Comparison of ENCODE assay signal across 8 cellular contexts in the genomic region with DNA sequence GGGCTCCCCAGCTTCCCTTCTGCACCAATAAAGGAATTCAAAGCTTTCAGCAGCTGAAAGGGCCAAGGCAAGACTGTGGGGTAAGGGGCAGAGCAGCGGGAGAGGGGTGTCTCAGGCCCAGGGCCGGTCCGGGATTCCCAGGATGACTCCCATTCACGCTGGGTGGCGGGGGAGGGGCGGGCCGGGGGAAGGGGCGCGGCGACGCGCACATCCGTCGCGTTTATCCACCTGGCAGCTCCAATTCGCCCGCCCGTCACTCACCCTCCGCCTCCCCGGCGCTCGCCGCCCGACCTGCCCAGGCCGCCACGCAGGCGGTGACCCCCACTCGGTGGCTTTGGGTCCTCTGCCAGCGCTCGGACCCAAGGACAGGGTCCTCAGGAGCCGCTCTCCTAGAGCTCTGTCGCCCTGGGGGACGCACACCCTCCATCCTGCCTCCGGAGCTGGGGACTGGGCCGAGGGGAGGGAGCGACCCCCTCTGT. TPM values are rescaled to one million over a fixed set of nuclear protein-coding genes. Genes with fewer than 3 reads are reported as not detected.
DNase-seq lines count a peak whose midpoint lies in the region; ATAC-seq and TF ChIP-seq lines count a peak whose summit lies in the region.

No MANE protein-coding gene starts in this region.

- no peak overlapping the region for H4K8ac ChIP-seq in mesendoderm (ENCODE audit: low read depth, low read length)

- H3K79me2 ChIP-seq in mammary epithelial cell (ENCODE audit: insufficient read depth, low read length): no peaks in the 10 kb centered on the region
- H3K79me2 ChIP-seq in mesendoderm (ENCODE audit: control insufficient read depth, insufficient read depth, low read length): peaks cover 1% of the 10 kb centered on the region

- peak overlapping the region; percentile 31 for H3K18ac ChIP-seq in mesendoderm (ENCODE audit: low read length)

- H3K4me2 ChIP-seq in BLaER1 (peak overlapping the region; percentile 99), mammary epithelial cell (ENCODE audit: insufficient read depth, low read depth, low read length) (peak overlapping the region; percentile 61), mesendoderm (ENCODE audit: low read length) (peak overlapping the region; percentile 83)

- in situ Hi-C loops in mammary epithelial cell (cut with MboI; ENCODE audit: low sequenced_read_pairs in 2 of 2): no loop called here

- H3K4me1 ChIP-seq in BLaER1: peaks cover 59% of the 10 kb centered on the region
- H3K4me1 ChIP-seq in mammary epithelial cell (ENCODE audit: insufficient read depth, low read length): peaks cover 44% of the 10 kb centered on the region
- peaks cover 4% of the 10 kb centered on the region for H3K4me1 ChIP-seq in mesendoderm (ENCODE audit: control insufficient read depth, low read depth, low read length)
- H3K4me1 ChIP-seq in aorta (ENCODE audit: control insufficient read depth in 1 of 2, insufficient read depth in 2 of 2, low read length in 2 of 2): no peaks in the 10 kb centered on the region

- ATAC-seq in aorta (ENCODE audit: low FRiP score): peak; percentile 33
- no peak for ATAC-seq in HG03432 (IDR thresholded peaks at IDR 0.05; ENCODE audit: unreplicated experiment)

- DNase-seq in HuH-7 (ENCODE audit: low spot score) (peak; percentile 76), mammary epithelial cell (no peak), mesendoderm (peak; percentile 39), aorta (no peak), NK-92 (lab: John Stamatoyannopoulos, UW; ENCODE audit: unreplicated experiment) (no peak), head of caudate nucleus (no peak)

- H3K4me3 ChIP-seq in BLaER1: peak overlapping the region; percentile 72
- H3K4me3 ChIP-seq in mammary epithelial cell (replicated peaks in 1 of 3; ENCODE audit: insufficient read depth in 1 of 3, low read depth in 2 of 3, low read length in 3 of 3): peak overlapping the region in 1 of 3 experiments; percentile 14
- peak overlapping the region; percentile 58 for H3K4me3 ChIP-seq in mesendoderm (ENCODE audit: low read length)
- peak overlapping the region; percentile 51 to 65 for H3K4me3 ChIP-seq in aorta (ENCODE audit: low read length in 2 of 2)

- H4K20me1 ChIP-seq in BLaER1: peaks cover 61% of the 10 kb centered on the region
- H4K20me1 ChIP-seq in mammary epithelial cell (ENCODE audit: insufficient read depth, low read length): no peaks in the 10 kb centered on the region

- CTCF ChIA-PET in mammary epithelial cell (lab: Charles Lee; ENCODE audit: low non-redundant PET): no interaction called here

- no peak for TF ChIP-seq CTCF in mammary epithelial cell (conservative IDR thresholded peaks at IDR 0.05 in 1 of 2, IDR thresholded peaks at IDR 0.05 in 1 of 2; ENCODE audit: extremely low read depth in 1 of 2, insufficient read depth in 1 of 2, low read depth in 1 of 2, low read length in 2 of 2)

- H2BK15ac ChIP-seq in mesendoderm (replicated peaks; ENCODE audit: low read depth): no peak overlapping the region

- H3K56ac ChIP-seq in mesendoderm (ENCODE audit: low read length): peak overlapping the region; percentile 88

- 20% methylated on average over 2 of the region's 36 CpGs for WGBS in mammary epithelial cell (ENCODE audit: low coverage, missing lambda C conversion rate)
- WGBS in mesendoderm (ENCODE audit: extremely low coverage, insufficient coverage, low lambda C conversion rate): no CpG with 5 or more reads among the region's 36 CpGs
- 1 to 3% methylated on average over 31 to 36 of the region's 36 CpGs for WGBS in aorta, 2 donors

- peaks cover 7% of the 10 kb centered on the region; the same call in 1 of the 2 replicates for H3K27me3 ChIP-seq in BLaER1
- no peaks in the 10 kb centered on the region for H3K27me3 ChIP-seq in mammary epithelial cell (ENCODE audit: insufficient read depth, low read length)
- H3K27me3 ChIP-seq in mesendoderm (ENCODE audit: insufficient read depth, low read length, poor library complexity): no peaks in the 10 kb centered on the region
- H3K27me3 ChIP-seq in aorta (ENCODE audit: control insufficient read depth in 1 of 2, insufficient read depth in 2 of 2, low read length in 1 of 2): no peaks in the 10 kb centered on the region

- H2BK5ac ChIP-seq in mesendoderm (ENCODE audit: low read length): peak overlapping the region; percentile 49

- no TSS peak for BruUV-seq in mammary epithelial cell (replicated peaks; lab: Mats Ljungman, UMichigan)

- dilution Hi-C loops in mammary epithelial cell (cut with HindIII; ENCODE audit: low sequenced_read_pairs): no loop called here

- H3K23ac ChIP-seq in mesendoderm (ENCODE audit: low read length): no peak overlapping the region

- H2AK5ac ChIP-seq in mesendoderm (ENCODE audit: low read length): no peak overlapping the region

- H3K4ac ChIP-seq in mesendoderm (ENCODE audit: low read depth, low read length): peak overlapping the region; percentile 45

- no peak overlapping the region for H2BK120ac ChIP-seq in mesendoderm (ENCODE audit: low read depth, low read length)

- peak overlapping the region; percentile 68 for H2AFZ ChIP-seq in mammary epithelial cell (ENCODE audit: low read depth, low read length)

- peaks cover 2% of the 10 kb centered on the region for H3K79me1 ChIP-seq in mesendoderm (ENCODE audit: low read length)

- intact Hi-C loops in mammary epithelial cell (cut with micrococcal nuclease) (no loop called here), aorta (cut with DNase I) (no loop called here), head of caudate nucleus (cut with DNase I) (loop anchor here (10.0 kb wide), 1 partner anchor 204 kb away; no protein-coding TSS in a partner anchor)

- no peak overlapping the region for H4K5ac ChIP-seq in mesendoderm (ENCODE audit: low read length)

- H3K9me3 ChIP-seq in BLaER1 (no peaks in the 10 kb centered on the region), mammary epithelial cell (replicated peaks; ENCODE audit: insufficient read depth, low read length) (no peaks in the 10 kb centered on the region), aorta (ENCODE audit: control insufficient read depth, low read length) (no peaks in the 10 kb centered on the region)

- peak overlapping the region; percentile 70; the same call in 1 of the 2 replicates for H3K9ac ChIP-seq in BLaER1
- H3K9ac ChIP-seq in mammary epithelial cell (ENCODE audit: insufficient read depth, low read length): no peak overlapping the region
- peak overlapping the region; percentile 79 for H3K9ac ChIP-seq in mesendoderm (ENCODE audit: low read length)

- peaks cover 12% of the 10 kb centered on the region for H3K36me3 ChIP-seq in BLaER1
- H3K36me3 ChIP-seq in mammary epithelial cell (ENCODE audit: insufficient read depth, low read length): no peaks in the 10 kb centered on the region
- H3K36me3 ChIP-seq in mesendoderm (ENCODE audit: control insufficient read depth, insufficient read depth, low read length): no peaks in the 10 kb centered on the region
- H3K36me3 ChIP-seq in aorta (ENCODE audit: control insufficient read depth in 1 of 2, insufficient read depth in 2 of 2, low read length in 1 of 2): no peaks in the 10 kb centered on the region

- H3K27ac ChIP-seq in BLaER1: no peak overlapping the region
- H3K27ac ChIP-seq in mammary epithelial cell (ENCODE audit: insufficient read depth, low read depth, low read length): no peak overlapping the region
- peak overlapping the region; percentile 55 for H3K27ac ChIP-seq in mesendoderm (ENCODE audit: low read depth, low read length)
- H3K27ac ChIP-seq in aorta (ENCODE audit: low read depth in 1 of 2, low read length in 2 of 2): no peak overlapping the region

RNA-seq across cellular contexts. Expression of gene ADGRB2, which starts 3.7 kb away (rescaled TPM):
- total RNA-seq in mammary epithelial cell (1 to 10 TPM in 1 of 2 donors, under 1 TPM in 1; 0.83 to 3.8 TPM), aorta (1 to 10 TPM; 1.8 to 4.6 TPM)
- polyA plus RNA-seq in mammary epithelial cell (1.3 TPM), aorta (1 to 10 TPM; 1.8 to 2.4 TPM)
- 0.83 TPM for polyA minus RNA-seq in mammary epithelial cell
- 4.9 TPM for polyA plus RNA-seq in mesendoderm (2013, experiment 1 of 2)
- polyA plus RNA-seq in mesendoderm (2013, experiment 2 of 2): 5.2 TPM

RNA-seq across cellular contexts. Expression of gene SPOCD1, which starts 55.4 kb away (rescaled TPM):
- 10 to 100 TPM; 10.3 to 14.3 TPM for total RNA-seq in mammary epithelial cell
- 5.4 TPM for polyA plus RNA-seq in mammary epithelial cell
- polyA minus RNA-seq in mammary epithelial cell: 2.1 TPM
- polyA plus RNA-seq in mesendoderm (2013, experiment 1 of 2): 0.37 TPM
- polyA plus RNA-seq in mesendoderm (2013, experiment 2 of 2): 0.35 TPM
- total RNA-seq in aorta: 1 to 10 TPM; 4.0 to 9.0 TPM
- 10 to 100 TPM in 1 of 2 donors, 1 to 10 TPM in 1; 1.4 to 12.3 TPM for polyA plus RNA-seq in aorta

RNA-seq across cellular contexts. Expression of gene COL16A1, which starts 56.6 kb away (rescaled TPM):
- total RNA-seq in mammary epithelial cell: 100 to 1,000 TPM; 121 to 146 TPM
- polyA plus RNA-seq in mammary epithelial cell: 32.8 TPM
- polyA minus RNA-seq in mammary epithelial cell: 57.1 TPM
- 3.3 TPM for polyA plus RNA-seq in mesendoderm (2013, experiment 1 of 2)
- 3.5 TPM for polyA plus RNA-seq in mesendoderm (2013, experiment 2 of 2)
- total RNA-seq in aorta: 100 to 1,000 TPM in 1 of 2 donors, 10 to 100 TPM in 1; 71.4 to 188 TPM
- polyA plus RNA-seq in aorta: 100 to 1,000 TPM in 1 of 2 donors, 10 to 100 TPM in 1; 39.8 to 358 TPM

Comparison
In these comparisons a context has a peak if more than half of its experiments do, and no peak if none do; other contexts are left out.
1. DNase-seq: peak in HuH-7 (single experiment) and mesendoderm (single experiment); none in mammary epithelial cell (single experiment), aorta (0 of 2), NK-92 (single experiment) and head of caudate nucleus (0 of 42).
2. Peak in every context shown above with its lines, with median percentiles within 50 percentile points of each other: H3K4me2 ChIP-seq.